Comparison of ENCODE assay signal across 20 cellular contexts in genomic region chr5:86749841-86750240, GRCh38.
"Had no signal": no experiment of that assay in that cellular context is flagged by ENCODE, and none has a peak within 500 bp of the region (broad histone marks: within the 10 kb centered on the region; RNA-seq: fewer than 3 reads in every experiment).

No MANE protein-coding gene starts in this region.

- H3K36me3 ChIP-seq: Peyer's patch had no signal

- H3K36me3 Mint-ChIP-seq: T-cell had no signal

- H3K4me3 Mint-ChIP-seq: T-cell had no signal

- H3K4me3 ChIP-seq: PC-9, Peyer's patch had no signal

- H3K4me1 ChIP-seq: Peyer's patch had no signal

- H3K4me1 Mint-ChIP-seq: T-cell had no signal

- H3K9ac ChIP-seq: SK-N-SH had no signal

- FAIRE-seq: HepG2 had no signal

- H3K9me3 ChIP-seq: Peyer's patch, SK-N-SH had no signal

- H3K27ac ChIP-seq: PC-9, Peyer's patch had no signal

- H3K27ac Mint-ChIP-seq: T-cell had no signal

- H3K27me3 Mint-ChIP-seq: T-cell had no signal

- H3K27me3 ChIP-seq: Peyer's patch had no signal

- H3K9me3 Mint-ChIP-seq: T-cell had no signal

- DNase-seq: IMR-90, Karpas-422, KG1, MM.1S, NCI-H1092 treated with DMSO at 0.1 percent for 48 hours, NCI-H1436, NCI-H187, NCI-H2029, NCI-H2081 treated with DMSO at 0.1 percent for 48 hours, NCI-H2227 treated with DMSO at 0.1 percent for 48 hours, NCI-H524, NCI-H526 treated with DMSO at 0.1 percent for 48 hours, NCI-H774, PC-9, Peyer's patch, SHP77, SK-N-SH, SW 1271, T-cell had no signal

- ATAC-seq: HepG2, T-cell had no signal
